ENCODE assay signal across 29 cellular contexts in genomic region chr18:50359806-50360205, GRCh38.
"Had no signal": no experiment of that assay in that cellular context is flagged by ENCODE, and none has a peak within 500 bp of the region (broad histone marks: within the 10 kb centered on the region; RNA-seq: fewer than 3 reads in every experiment).

No MANE protein-coding gene starts in this region.

- ATAC-seq: activated naive CD8-positive, alpha-beta T cell treated with anti-CD3 and anti-CD28 coated beads, Interleukin-2, amount 50 U/mL, for 24 hours; activated T-cell treated with anti-CD3 and anti-CD28 coated beads, Interleukin-2, amount 50 U/mL, for 4 hours had no signal

- H3K36me3 ChIP-seq: SJSA1 had no signal

- H3K4me3 Mint-ChIP-seq: activated CD4-positive, alpha-beta T cell treated with anti-CD3 and anti-CD28 coated beads, Interleukin-2, amount 10 ng/mL, durations not matched to agents 24 days and 14 days; activated naive CD4-positive, alpha-beta T cell treated with anti-CD3 and anti-CD28 coated beads, Interleukin-2, amount 10 ng/mL, durations not matched to agents 7 days and 5 days; activated naive CD8-positive, alpha-beta T cell; activated naive CD8-positive, alpha-beta T cell treated with anti-CD3 and anti-CD28 coated beads, Interleukin-2, amount 50 U/mL, for 24 hours; activated T-cell treated with anti-CD3 and anti-CD28 coated beads, Interleukin-2, amount 50 U/mL, for 4 hours; brain; T-helper 1 cell treated with Interleukin-12 subunit alpha and Interleukin-12 subunit beta and Interleukin-4 antibody, amounts not matched to agents 30 μg/mL and 1 μg/mL, for 36 hours; T-helper 2 cell treated with Interferon-gamma antibody and Interleukin-4, amounts not matched to agents 5 μg/mL and 100 μg/mL, for 36 hours had no signal

- H3K9me3 ChIP-seq: SJSA1, SK-N-SH had no signal

- H3K9me2 ChIP-seq: SK-N-SH had no signal

- H3K9me3 Mint-ChIP-seq: activated CD4-positive, alpha-beta T cell treated with anti-CD3 and anti-CD28 coated beads, Interleukin-2, amount 10 ng/mL, durations not matched to agents 24 days and 14 days; activated naive CD4-positive, alpha-beta T cell treated with anti-CD3 and anti-CD28 coated beads, Interleukin-2, amount 10 ng/mL, durations not matched to agents 7 days and 5 days; activated naive CD8-positive, alpha-beta T cell treated with anti-CD3 and anti-CD28 coated beads, Interleukin-2, amount 50 U/mL, for 24 hours; activated T-cell treated with anti-CD3 and anti-CD28 coated beads, Interleukin-2, amount 50 U/mL, for 4 hours; T-helper 1 cell treated with Interleukin-12 subunit alpha and Interleukin-12 subunit beta and Interleukin-4 antibody, amounts not matched to agents 30 μg/mL and 1 μg/mL, for 36 hours; T-helper 2 cell treated with Interferon-gamma antibody and Interleukin-4, amounts not matched to agents 5 μg/mL and 100 μg/mL, for 36 hours had no signal

- H3K4me2 ChIP-seq: SK-N-SH had no signal

- H3K4me1 ChIP-seq: SJSA1 had no signal

- H3K36me3 Mint-ChIP-seq: activated naive CD4-positive, alpha-beta T cell treated with anti-CD3 and anti-CD28 coated beads, Interleukin-2, amount 10 ng/mL, durations not matched to agents 7 days and 5 days; activated naive CD8-positive, alpha-beta T cell; brain had no signal

- H3K9ac ChIP-seq: SK-N-SH had no signal

- H3K27ac ChIP-seq: SJSA1 had no signal

- FAIRE-seq: bronchial epithelial cell, TTC549 had no signal

- DNase-seq: activated CD4-positive, alpha-beta T cell treated with anti-CD3 and anti-CD28 coated beads, Interleukin-2, amount 10 ng/mL, durations not matched to agents 24 days and 14 days; activated CD4-positive, alpha-beta T cell treated with anti-CD3 and anti-CD28 coated beads, Interleukin-2, amount 50 U/mL, for 4 hours; activated CD8-positive, alpha-beta memory T cell treated with anti-CD3 and anti-CD28 coated beads, Interleukin-2, amount 50 U/mL, for 4 hours; activated effector memory CD4-positive, alpha-beta T cell treated with Interleukin-2 at 50 U/mL for 16 hours; activated naive CD4-positive, alpha-beta T cell treated with anti-CD3 and anti-CD28 coated beads, Interleukin-2, amount 10 ng/mL, durations not matched to agents 7 days and 5 days; activated naive CD8-positive, alpha-beta T cell treated with anti-CD3 and anti-CD28 coated beads, Interleukin-2, amount 50 U/mL, for 24 hours; activated T-cell treated with anti-CD3 and anti-CD28 coated beads for 4 hours; activated T-cell treated with anti-CD3 and anti-CD28 coated beads, Interleukin-2, amount 50 U/mL, for 4 hours; anterior cingulate cortex; central memory CD4-positive, alpha-beta T cell; KG1; MM.1S; MV-4-11; NCI-H1092; NCI-H1436 treated with DMSO at 0.1 percent for 48 hours; NCI-H1694 treated with DMSO at 0.1 percent for 48 hours; NCI-H2029; NCI-H345; NCI-H524 treated with DMSO at 0.1 percent for 48 hours; OCI-M1; SHP77 treated with DMSO at 0.1 percent for 48 hours had no signal

- H3K4me3 ChIP-seq: SJSA1 had no signal

- H3K27ac Mint-ChIP-seq: activated CD4-positive, alpha-beta T cell treated with anti-CD3 and anti-CD28 coated beads, Interleukin-2, amount 10 ng/mL, durations not matched to agents 24 days and 14 days; activated naive CD4-positive, alpha-beta T cell treated with anti-CD3 and anti-CD28 coated beads, Interleukin-2, amount 10 ng/mL, durations not matched to agents 7 days and 5 days; activated naive CD8-positive, alpha-beta T cell; activated naive CD8-positive, alpha-beta T cell treated with anti-CD3 and anti-CD28 coated beads, Interleukin-2, amount 50 U/mL, for 24 hours; brain; T-helper 1 cell treated with Interleukin-12 subunit alpha and Interleukin-12 subunit beta and Interleukin-4 antibody, amounts not matched to agents 30 μg/mL and 1 μg/mL, for 36 hours had no signal
